Comparison of ENCODE assay signal across 28 cellular contexts in genomic region chr18:64518191-64518590, GRCh38.
"Had no signal": no experiment of that assay in that cellular context is flagged by ENCODE, and none has a peak within 500 bp of the region (broad histone marks: within the 10 kb centered on the region; RNA-seq: fewer than 3 reads in every experiment).

No MANE protein-coding gene starts in this region.

- H3K27me3 ChIP-seq: neural progenitor cell, ovary, right lobe of liver, sigmoid colon, spleen, suprapubic skin, testis, tibial artery, transverse colon, upper lobe of right lung, uterus had no signal

- H3K79me2 ChIP-seq: parathyroid adenoma had no signal

- DNase-seq: natural killer cell; occipital lobe; ovary; posterior cingulate gyrus; psoas muscle; right cardiac atrium; right lobe of liver; sigmoid colon; small intestine; spleen; stimulated activated CD4-positive, alpha-beta T cell treated with anti-CD3 and anti-CD28 coated beads, Interleukin-12 subunit alpha, Interleukin-12 subunit beta, amount 100 ng/mL, for 4 hours; stimulated activated CD4-positive, alpha-beta T cell treated with anti-CD3 and anti-CD28 coated beads, Interleukin-1b, Interleukin-23, amount 100 ng/mL, for 48 hours; stimulated activated CD4-positive, alpha-beta T cell treated with anti-CD3 and anti-CD28 coated beads, Interleukin-4, amount 100 ng/mL, for 1 hour; stimulated activated CD4-positive, alpha-beta T cell treated with anti-CD3 and anti-CD28 coated beads, Interleukin-4, amount 100 ng/mL, for 4 hours; stimulated activated CD8-positive, alpha-beta memory T cell treated with anti-CD3 and anti-CD28 coated beads, Interleukin-4, amount 100 ng/mL, for 48 hours; stimulated activated naive CD4-positive, alpha-beta T cell; stimulated activated naive CD8-positive, alpha-beta T cell treated with anti-CD3 and anti-CD28 coated beads, Interleukin-15, amount 100 ng/mL, for 72 hours; stimulated activated naive CD8-positive, alpha-beta T cell treated with anti-CD3 and anti-CD28 coated beads, Interleukin-15, Interleukin-2, amounts not matched to agents 100 U/mL and 50 U/mL, for 24 hours; substantia nigra; testis; tibial artery; transverse colon; upper lobe of right lung; uterus had no signal

- H3K4me2 ChIP-seq: neural progenitor cell had no signal

- H2AFZ ChIP-seq: neural progenitor cell, parathyroid adenoma had no signal

- H3K4me1 ChIP-seq: parathyroid adenoma, psoas muscle, right lobe of liver, sigmoid colon, spleen, suprapubic skin, testis, tibial artery, transverse colon, upper lobe of right lung, uterus had no signal

- H3K4me3 ChIP-seq: neural progenitor cell, ovary, psoas muscle, right lobe of liver, sigmoid colon, spleen, suprapubic skin, testis, tibial artery, transverse colon, upper lobe of right lung, uterus had no signal

- H3K9ac ChIP-seq: neural progenitor cell, parathyroid adenoma had no signal

- H3K27ac ChIP-seq: neural progenitor cell, ovary, parathyroid adenoma, psoas muscle, right lobe of liver, sigmoid colon, spleen, suprapubic skin, testis, tibial artery, transverse colon, upper lobe of right lung, uterus had no signal

- H3K9me3 ChIP-seq: ovary, psoas muscle, right lobe of liver, sigmoid colon, testis, tibial artery, transverse colon, upper lobe of right lung, uterus had no signal

- FAIRE-seq: small intestine had no signal

- ATAC-seq: natural killer cell; psoas muscle; right cardiac atrium; right lobe of liver; stimulated activated memory B cell treated with anti-CD40 and anti-IgM and Interleukin-4, amounts not matched to agents 10 μg/mL and 1 μg/mL and 100 μg/mL, for 72 hours; stimulated activated naive CD8-positive, alpha-beta T cell treated with anti-CD3 and anti-CD28 coated beads, Interleukin-15, amount 100 ng/mL, for 72 hours; stimulated activated naive CD8-positive, alpha-beta T cell treated with anti-CD3 and anti-CD28 coated beads, Interleukin-15, Interleukin-2, amounts not matched to agents 100 U/mL and 50 U/mL, for 24 hours; upper lobe of right lung had no signal

- H3K36me3 ChIP-seq: neural progenitor cell, ovary, right lobe of liver, sigmoid colon, spleen, suprapubic skin, tibial artery, transverse colon, upper lobe of right lung, uterus had no signal
